8 cellular contexts compared by ENCODE assay signal in genomic region chr10:119892188-119893065, GRCh38.
DNase-seq lines count a peak whose midpoint lies in the region; ATAC-seq and TF ChIP-seq lines count a peak whose summit lies in the region.

TSS of gene SEC23IP (plus strand) at chr10:119892730. CDS start at chr10:119892783, 53 bp downstream.

- DNase-seq in AG09319 (ENCODE audit: extremely low read depth, low read depth) (peak; percentile 87), NCI-H446 treated with DMSO at 0.1 percent for 48 hours (lab: John Stamatoyannopoulos, UW) (peak; percentile 71), cerebellar cortex (ENCODE audit: low spot score) (peak; percentile 98), iris pigment epithelial cell (ENCODE audit: low read depth) (peak; percentile 98)
- DNase-seq in stimulated activated CD4-positive, alpha-beta T cell treated with anti-CD3 and anti-CD28 coated beads, Interleukin-12 subunit alpha, Interleukin-12 subunit beta, amount 100 ng/mL, for 4 hours: peak; percentile 89

- ATAC-seq in GM19035 (IDR thresholded peaks at IDR 0.05; ENCODE audit: unreplicated experiment) (peak; percentile 99), HG03354 (IDR thresholded peaks at IDR 0.05; ENCODE audit: poor library complexity, severe bottlenecking, unreplicated experiment) (peak; percentile 99)
- ATAC-seq in activated CD4-positive, CD25-positive, alpha-beta regulatory T cell treated with anti-CD3 and anti-CD28 coated beads, Interleukin-2, amount 50 U/mL, for 24 hours: peak; percentile 99 to 100

- no peak for TF ChIP-seq CTCF in AG09319 (IDR thresholded peaks at IDR 0.05; ENCODE audit: low read depth, low read length)

Comparison
In these comparisons a context has a peak if more than half of its experiments do, and no peak if none do; other contexts are left out.
1. Peak in every context shown above with its lines: DNase-seq and ATAC-seq.